1 cellular context compared by ENCODE assay signal in the genomic region with DNA sequence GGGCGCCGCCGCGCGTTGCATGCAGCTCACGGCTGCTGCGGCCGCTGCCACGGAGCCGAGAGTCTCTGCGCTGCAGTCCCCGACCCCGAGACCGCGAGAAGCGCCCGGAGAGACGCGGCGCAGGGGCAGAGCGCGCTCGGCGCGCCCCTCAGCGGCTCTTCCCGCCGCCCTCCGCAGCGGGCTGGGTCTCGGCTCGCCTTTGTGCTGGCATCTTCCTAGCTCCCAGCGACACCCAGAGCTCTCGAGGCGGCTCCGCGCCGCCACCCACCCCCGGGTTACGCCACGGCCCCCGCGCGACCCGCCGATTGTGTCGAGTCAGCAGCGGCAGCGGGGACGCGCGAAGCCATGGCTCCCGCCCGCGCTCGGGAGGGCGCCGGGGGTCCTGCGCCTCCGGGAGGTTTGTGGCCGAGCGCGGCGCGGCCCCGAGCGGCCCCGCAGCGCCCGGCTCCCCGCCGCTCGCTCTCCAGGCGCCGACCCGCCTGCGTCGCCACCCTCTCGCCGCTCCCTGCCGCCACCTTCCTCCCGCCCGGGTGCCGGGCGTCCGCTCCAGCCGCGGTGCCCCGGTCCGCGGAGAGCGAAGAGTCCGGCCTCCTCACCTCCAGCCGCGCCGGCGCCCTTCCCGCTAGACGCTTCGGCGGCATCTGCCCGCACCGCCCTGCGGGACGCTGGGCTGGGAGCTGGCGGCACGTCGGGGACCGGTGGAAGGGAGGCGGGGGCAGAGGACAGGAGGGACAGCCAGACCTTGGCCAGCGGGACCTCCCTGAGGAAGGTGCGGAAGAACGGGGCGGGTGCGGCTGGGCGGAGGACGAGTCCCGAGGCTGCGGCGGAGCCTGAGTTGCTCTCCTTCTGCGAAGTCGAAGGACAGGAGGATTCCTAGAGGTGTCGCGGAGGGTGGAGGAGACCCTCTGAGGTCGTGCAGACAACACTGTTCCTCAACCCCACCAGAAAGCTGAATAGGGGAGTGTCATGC.
A peak's percentile ranks its signal among the peaks of the same experiment; 100 is the strongest.
TF ChIP-seq lines count a peak whose summit lies in the region.

TSS of gene HECW2 (minus strand) at position 643 of the 970 bp plus-strand sequence.

TF ChIP-seq in WTC11, 78 proteins besides CTCF, POLR2A, EP300 and RAD21 (continued from another document and continues in another):
- no peak for TF ChIP-seq USF2 (CRISPR knock-in tag; IDR thresholded peaks at IDR 0.05)
- no peak for TF ChIP-seq ATF2 (CRISPR knock-in tag; IDR thresholded peaks at IDR 0.05; ENCODE audit: borderline replicate concordance, low read depth)
- TF ChIP-seq MXD4 (CRISPR knock-in tag; IDR thresholded peaks at IDR 0.05; ENCODE audit: borderline replicate concordance) = no peak
- TF ChIP-seq ZNF263 (CRISPR knock-in tag; IDR thresholded peaks at IDR 0.05; ENCODE audit: low read depth) = no peak
- TF ChIP-seq NR2C2 (CRISPR knock-in tag; IDR thresholded peaks at IDR 0.05) = no peak
- TF ChIP-seq GTF2I (CRISPR knock-in tag; conservative IDR thresholded peaks at IDR 0.05) = no peak
- TF ChIP-seq ZNF219 (CRISPR knock-in tag; IDR thresholded peaks at IDR 0.05; ENCODE audit: borderline replicate concordance) = peak; percentile 36; the same call in 1 of the 2 replicates
- TF ChIP-seq NR3C1 (CRISPR knock-in tag; conservative IDR thresholded peaks at IDR 0.05; ENCODE audit: low read depth) = no peak
- no peak for TF ChIP-seq ZNF532 (CRISPR knock-in tag; IDR thresholded peaks at IDR 0.05; ENCODE audit: borderline replicate concordance)
- no peak for TF ChIP-seq CDX4 (CRISPR knock-in tag; IDR thresholded peaks at IDR 0.05; ENCODE audit: borderline replicate concordance)
- TF ChIP-seq, protein P1, sequence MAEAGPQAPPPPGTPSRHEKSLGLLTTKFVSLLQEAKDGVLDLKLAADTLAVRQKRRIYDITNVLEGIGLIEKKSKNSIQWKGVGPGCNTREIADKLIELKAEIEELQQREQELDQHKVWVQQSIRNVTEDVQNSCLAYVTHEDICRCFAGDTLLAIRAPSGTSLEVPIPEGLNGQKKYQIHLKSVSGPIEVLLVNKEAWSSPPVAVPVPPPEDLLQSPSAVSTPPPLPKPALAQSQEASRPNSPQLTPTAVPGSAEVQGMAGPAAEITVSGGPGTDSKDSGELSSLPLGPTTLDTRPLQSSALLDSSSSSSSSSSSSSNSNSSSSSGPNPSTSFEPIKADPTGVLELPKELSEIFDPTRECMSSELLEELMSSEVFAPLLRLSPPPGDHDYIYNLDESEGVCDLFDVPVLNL (CRISPR knock-in tag; IDR thresholded peaks at IDR 0.05; ENCODE audit: borderline replicate concordance, low read depth) = no peak
- no peak for TF ChIP-seq KAT7 (CRISPR knock-in tag; IDR thresholded peaks at IDR 0.05; ENCODE audit: borderline replicate concordance)
- TF ChIP-seq, protein P2, sequence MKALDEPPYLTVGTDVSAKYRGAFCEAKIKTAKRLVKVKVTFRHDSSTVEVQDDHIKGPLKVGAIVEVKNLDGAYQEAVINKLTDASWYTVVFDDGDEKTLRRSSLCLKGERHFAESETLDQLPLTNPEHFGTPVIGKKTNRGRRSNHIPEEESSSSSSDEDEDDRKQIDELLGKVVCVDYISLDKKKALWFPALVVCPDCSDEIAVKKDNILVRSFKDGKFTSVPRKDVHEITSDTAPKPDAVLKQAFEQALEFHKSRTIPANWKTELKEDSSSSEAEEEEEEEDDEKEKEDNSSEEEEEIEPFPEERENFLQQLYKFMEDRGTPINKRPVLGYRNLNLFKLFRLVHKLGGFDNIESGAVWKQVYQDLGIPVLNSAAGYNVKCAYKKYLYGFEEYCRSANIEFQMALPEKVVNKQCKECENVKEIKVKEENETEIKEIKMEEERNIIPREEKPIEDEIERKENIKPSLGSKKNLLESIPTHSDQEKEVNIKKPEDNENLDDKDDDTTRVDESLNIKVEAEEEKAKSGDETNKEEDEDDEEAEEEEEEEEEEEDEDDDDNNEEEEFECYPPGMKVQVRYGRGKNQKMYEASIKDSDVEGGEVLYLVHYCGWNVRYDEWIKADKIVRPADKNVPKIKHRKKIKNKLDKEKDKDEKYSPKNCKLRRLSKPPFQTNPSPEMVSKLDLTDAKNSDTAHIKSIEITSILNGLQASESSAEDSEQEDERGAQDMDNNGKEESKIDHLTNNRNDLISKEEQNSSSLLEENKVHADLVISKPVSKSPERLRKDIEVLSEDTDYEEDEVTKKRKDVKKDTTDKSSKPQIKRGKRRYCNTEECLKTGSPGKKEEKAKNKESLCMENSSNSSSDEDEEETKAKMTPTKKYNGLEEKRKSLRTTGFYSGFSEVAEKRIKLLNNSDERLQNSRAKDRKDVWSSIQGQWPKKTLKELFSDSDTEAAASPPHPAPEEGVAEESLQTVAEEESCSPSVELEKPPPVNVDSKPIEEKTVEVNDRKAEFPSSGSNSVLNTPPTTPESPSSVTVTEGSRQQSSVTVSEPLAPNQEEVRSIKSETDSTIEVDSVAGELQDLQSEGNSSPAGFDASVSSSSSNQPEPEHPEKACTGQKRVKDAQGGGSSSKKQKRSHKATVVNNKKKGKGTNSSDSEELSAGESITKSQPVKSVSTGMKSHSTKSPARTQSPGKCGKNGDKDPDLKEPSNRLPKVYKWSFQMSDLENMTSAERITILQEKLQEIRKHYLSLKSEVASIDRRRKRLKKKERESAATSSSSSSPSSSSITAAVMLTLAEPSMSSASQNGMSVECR (CRISPR knock-in tag; IDR thresholded peaks at IDR 0.05; ENCODE audit: borderline replicate concordance) = peak; percentile 52; the same call in 1 of the 2 replicates
- TF ChIP-seq ATF6 (CRISPR knock-in tag; IDR thresholded peaks at IDR 0.05) = no peak
- peak; percentile 5; the same call in 1 of the 2 replicates for TF ChIP-seq JUN (CRISPR knock-in tag; IDR thresholded peaks at IDR 0.05)
- no peak for TF ChIP-seq AR (CRISPR knock-in tag; IDR thresholded peaks at IDR 0.05)
- no peak for TF ChIP-seq JAZF1 (CRISPR knock-in tag; IDR thresholded peaks at IDR 0.05)
- no peak for TF ChIP-seq MAX (CRISPR knock-in tag; IDR thresholded peaks at IDR 0.05)
- no peak for TF ChIP-seq ZNF512 (CRISPR knock-in tag; IDR thresholded peaks at IDR 0.05; ENCODE audit: borderline replicate concordance)
- TF ChIP-seq, protein P3, sequence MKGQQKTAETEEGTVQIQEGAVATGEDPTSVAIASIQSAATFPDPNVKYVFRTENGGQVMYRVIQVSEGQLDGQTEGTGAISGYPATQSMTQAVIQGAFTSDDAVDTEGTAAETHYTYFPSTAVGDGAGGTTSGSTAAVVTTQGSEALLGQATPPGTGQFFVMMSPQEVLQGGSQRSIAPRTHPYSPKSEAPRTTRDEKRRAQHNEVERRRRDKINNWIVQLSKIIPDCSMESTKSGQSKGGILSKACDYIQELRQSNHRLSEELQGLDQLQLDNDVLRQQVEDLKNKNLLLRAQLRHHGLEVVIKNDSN (CRISPR knock-in tag; IDR thresholded peaks at IDR 0.05) = no peak
- TF ChIP-seq, protein P4, sequence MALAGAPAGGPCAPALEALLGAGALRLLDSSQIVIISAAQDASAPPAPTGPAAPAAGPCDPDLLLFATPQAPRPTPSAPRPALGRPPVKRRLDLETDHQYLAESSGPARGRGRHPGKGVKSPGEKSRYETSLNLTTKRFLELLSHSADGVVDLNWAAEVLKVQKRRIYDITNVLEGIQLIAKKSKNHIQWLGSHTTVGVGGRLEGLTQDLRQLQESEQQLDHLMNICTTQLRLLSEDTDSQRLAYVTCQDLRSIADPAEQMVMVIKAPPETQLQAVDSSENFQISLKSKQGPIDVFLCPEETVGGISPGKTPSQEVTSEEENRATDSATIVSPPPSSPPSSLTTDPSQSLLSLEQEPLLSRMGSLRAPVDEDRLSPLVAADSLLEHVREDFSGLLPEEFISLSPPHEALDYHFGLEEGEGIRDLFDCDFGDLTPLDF (CRISPR knock-in tag; IDR thresholded peaks at IDR 0.05) = no peak
- TF ChIP-seq HMGA2 (CRISPR knock-in tag; IDR thresholded peaks at IDR 0.05) = no peak
